Comparison of ENCODE assay signal across 2 cellular contexts in the genomic region with DNA sequence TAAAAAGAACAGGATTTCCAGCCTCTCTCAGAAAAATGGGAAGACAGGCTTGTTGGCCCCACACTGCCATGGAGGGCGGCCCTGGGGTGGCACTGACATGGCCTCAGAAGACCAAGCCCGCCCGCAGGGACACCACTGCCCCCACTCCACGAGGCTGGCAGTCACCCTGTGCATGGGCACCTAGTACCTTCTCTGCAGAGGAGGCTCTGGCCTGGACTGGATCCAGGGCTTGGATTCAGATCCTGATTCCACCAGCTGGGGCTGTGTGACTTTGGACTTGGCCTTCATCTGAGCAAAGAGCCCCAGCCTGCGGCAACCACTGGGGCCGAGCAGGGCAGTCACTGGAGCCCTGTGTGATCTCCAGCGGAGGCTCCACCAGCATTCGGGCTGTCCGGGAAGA.
TF ChIP-seq lines count a peak whose summit lies in the region.

No MANE protein-coding gene starts in this region.

TF ChIP-seq in H1, 55 proteins besides CTCF, POLR2A, EP300 and RAD21 (continued from another document):
- TF ChIP-seq, protein P1, sequence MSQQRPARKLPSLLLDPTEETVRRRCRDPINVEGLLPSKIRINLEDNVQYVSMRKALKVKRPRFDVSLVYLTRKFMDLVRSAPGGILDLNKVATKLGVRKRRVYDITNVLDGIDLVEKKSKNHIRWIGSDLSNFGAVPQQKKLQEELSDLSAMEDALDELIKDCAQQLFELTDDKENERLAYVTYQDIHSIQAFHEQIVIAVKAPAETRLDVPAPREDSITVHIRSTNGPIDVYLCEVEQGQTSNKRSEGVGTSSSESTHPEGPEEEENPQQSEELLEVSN (IDR thresholded peaks at IDR 0.05) = no peak
- no peak for TF ChIP-seq POU5F1 (IDR thresholded peaks at IDR 0.05; ENCODE audit: low read depth, low read length)
- TF ChIP-seq GTF2F1 (IDR thresholded peaks at IDR 0.05; ENCODE audit: borderline replicate concordance, low read depth, low read length) = no peak
- no peak for TF ChIP-seq FOSL1 (IDR thresholded peaks at IDR 0.05; ENCODE audit: insufficient read depth, low read depth, low read length)
- TF ChIP-seq YY1 (IDR thresholded peaks at IDR 0.05; ENCODE audit: low read depth, low read length) = no peak
- TF ChIP-seq JUN (IDR thresholded peaks at IDR 0.05; ENCODE audit: low read depth, low read length) = no peak
- no peak for TF ChIP-seq BACH1 (IDR thresholded peaks at IDR 0.05; ENCODE audit: low read length)
- TF ChIP-seq GABPA (IDR thresholded peaks at IDR 0.05; ENCODE audit: borderline replicate concordance, insufficient read depth, low read length) = no peak
- no peak for TF ChIP-seq NANOG (IDR thresholded peaks at IDR 0.05; ENCODE audit: insufficient read depth, low read depth, low read length, poor library complexity, severe bottlenecking)
- TF ChIP-seq PHF8 (conservative IDR thresholded peaks at IDR 0.05; ENCODE audit: low read depth, low read length) = no peak
- TF ChIP-seq KDM4A (IDR thresholded peaks at IDR 0.05; ENCODE audit: low read depth, low read length, severe bottlenecking) = no peak
- no peak for TF ChIP-seq RXRA (IDR thresholded peaks at IDR 0.05; ENCODE audit: insufficient read depth, low read depth, low read length)
- TF ChIP-seq RFX5 (IDR thresholded peaks at IDR 0.05; ENCODE audit: borderline replicate concordance, low read depth, low read length) = no peak
TF ChIP-seq in H1: peak in this region for 0.

TF ChIP-seq in HEK293T, 16 proteins besides CTCF, POLR2A, EP300 and RAD21 (continued from another document):
- TF ChIP-seq HDGF (IDR thresholded peaks at IDR 0.05; ENCODE audit: borderline replicate concordance) (no peak), FOXK2 (IDR thresholded peaks at IDR 0.05) (no peak), FOXA1 (IDR thresholded peaks at IDR 0.05) (no peak), TARDBP (IDR thresholded peaks at IDR 0.05) (no peak), FOXM1 (IDR thresholded peaks at IDR 0.05; ENCODE audit: borderline replicate concordance) (no peak), SUZ12 (IDR thresholded peaks at IDR 0.05) (no peak), NFRKB (IDR thresholded peaks at IDR 0.05) (no peak), ELF4 (IDR thresholded peaks at IDR 0.05) (no peak), LEF1 (IDR thresholded peaks at IDR 0.05; ENCODE audit: borderline replicate concordance) (no peak)
